Comparison of ENCODE assay signal across 30 cellular contexts in the genomic region with DNA sequence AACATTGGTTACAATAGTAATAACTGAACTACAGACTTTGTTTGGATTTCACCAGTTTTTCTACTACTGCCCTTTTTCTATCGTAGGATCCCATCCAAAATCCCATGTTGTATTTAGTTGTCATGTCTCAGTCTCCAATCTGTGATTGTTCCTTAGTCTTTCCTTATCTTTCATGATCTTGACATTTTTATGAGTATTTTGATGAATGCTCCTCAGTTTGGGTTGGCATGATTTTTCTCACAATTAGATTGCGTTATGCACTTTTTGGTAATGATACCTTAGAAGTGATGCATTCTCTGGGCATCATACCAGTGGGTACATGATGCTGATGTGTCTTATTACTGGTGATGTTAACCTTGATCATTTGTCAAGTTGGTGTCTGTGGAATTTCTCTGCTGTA. TPM values are rescaled to one million over a fixed set of nuclear protein-coding genes. Genes with fewer than 3 reads are reported as not detected.
"Had no signal": no experiment of that assay in that cellular context is flagged by ENCODE, and none has a peak within 500 bp of the region (broad histone marks: within the 10 kb centered on the region; RNA-seq: fewer than 3 reads in every experiment).

No MANE protein-coding gene starts in this region.

- ATAC-seq: activated T-cell treated with anti-CD3 and anti-CD28 coated beads, Interleukin-2, amount 50 U/mL, for 4 hours; Panc1; T-cell had no signal

- H3K4me3 Mint-ChIP-seq: activated B cell treated with CpG ODN at 0.5 μM for 24 hours; activated CD4-positive, alpha-beta memory T cell treated with anti-CD3 and anti-CD28 coated beads for 36 hours; activated CD4-positive, alpha-beta T cell treated with anti-CD3 and anti-CD28 coated beads, Interleukin-2, amount 10 ng/mL, durations not matched to agents 7 days and 5 days; activated naive CD8-positive, alpha-beta T cell; activated T-cell treated with anti-CD3 and anti-CD28 coated beads, Interleukin-2, amount 50 U/mL, for 4 hours; brain; T-cell had no signal

- H3K27me3 Mint-ChIP-seq: activated CD4-positive, alpha-beta T cell treated with anti-CD3 and anti-CD28 coated beads, Interleukin-2, amount 10 ng/mL, durations not matched to agents 7 days and 5 days; activated naive CD8-positive, alpha-beta T cell had no signal

- H3K9ac ChIP-seq: KMS-11 had no signal

- H3K4me3 ChIP-seq: cardiac muscle cell, SJSA1 had no signal

- H3K9me3 Mint-ChIP-seq: activated B cell treated with CpG ODN at 0.5 μM for 24 hours; activated CD4-positive, alpha-beta T cell treated with anti-CD3 and anti-CD28 coated beads, Interleukin-2, amount 10 ng/mL, durations not matched to agents 7 days and 5 days had no signal

- FAIRE-seq: astrocyte, TTC549 had no signal

- H3K36me3 ChIP-seq: cardiac muscle cell had no signal

- H3K27ac ChIP-seq: cardiac muscle cell, KMS-11, SJSA1 had no signal

- H3K4me2 ChIP-seq: KMS-11 had no signal

- H3K9me3 ChIP-seq: SJSA1 had no signal

- H3K27me3 ChIP-seq: SJSA1 had no signal

- H3K27ac Mint-ChIP-seq: activated B cell treated with CpG ODN at 0.5 μM for 24 hours; activated CD4-positive, alpha-beta memory T cell treated with anti-CD3 and anti-CD28 coated beads for 36 hours; activated CD4-positive, alpha-beta T cell treated with anti-CD3 and anti-CD28 coated beads, Interleukin-2, amount 10 ng/mL, durations not matched to agents 7 days and 5 days; activated naive CD8-positive, alpha-beta T cell; brain; T-cell had no signal

- DNase-seq: activated B cell treated with CpG ODN at 0.5 μM for 24 hours; activated CD4-positive, alpha-beta memory T cell treated with anti-CD3 and anti-CD28 coated beads for 36 hours; activated CD4-positive, alpha-beta T cell treated with anti-CD3 and anti-CD28 coated beads for 1 hour; activated CD4-positive, alpha-beta T cell treated with anti-CD3 and anti-CD28 coated beads, Interleukin-2, amount 10 ng/mL, durations not matched to agents 7 days and 5 days; activated effector memory CD4-positive, alpha-beta T cell treated with anti-CD3 and anti-CD28 coated beads, Interleukin-2, amount 50 U/mL, for 16 hours; activated naive CD4-positive, alpha-beta T cell treated with Interleukin-2 at 50 U/mL for 16 hours; activated T-cell treated with anti-CD3 and anti-CD28 coated beads, Interleukin-2, amount 50 U/mL, for 4 hours; amygdala; MM.1S; NCI-H1092; NCI-H1930; NCI-H2171; NCI-H2227 treated with DMSO at 0.1 percent for 48 hours; NCI-H446 treated with DMSO at 0.1 percent for 48 hours; NCI-H526; NCI-H82; RPMI8226; SHP77; T-cell; T-helper 2 cell; T1000 had no signal

RNA-seq across cellular contexts. Expression of a gene that starts 5.7 kb away (rescaled TPM):
- total RNA-seq: activated B cell treated with CpG ODN at 0.5 μM for 24 hours; activated CD4-positive, alpha-beta T cell treated with anti-CD3 and anti-CD28 coated beads, Interleukin-2, amount 10 ng/mL, durations not matched to agents 7 days and 5 days; OCI-LY7 had no signal

RNA-seq across cellular contexts. Expression of a gene that starts 42.4 kb away (rescaled TPM):
- total RNA-seq: activated B cell treated with CpG ODN at 0.5 μM for 24 hours; activated CD4-positive, alpha-beta memory T cell treated with anti-CD3 and anti-CD28 coated beads for 36 hours; activated CD4-positive, alpha-beta T cell treated with anti-CD3 and anti-CD28 coated beads, Interleukin-2, amount 10 ng/mL, durations not matched to agents 7 days and 5 days; OCI-LY7; T-cell had no signal
